Comparison of ENCODE assay signal across 28 cellular contexts in the genomic region with DNA sequence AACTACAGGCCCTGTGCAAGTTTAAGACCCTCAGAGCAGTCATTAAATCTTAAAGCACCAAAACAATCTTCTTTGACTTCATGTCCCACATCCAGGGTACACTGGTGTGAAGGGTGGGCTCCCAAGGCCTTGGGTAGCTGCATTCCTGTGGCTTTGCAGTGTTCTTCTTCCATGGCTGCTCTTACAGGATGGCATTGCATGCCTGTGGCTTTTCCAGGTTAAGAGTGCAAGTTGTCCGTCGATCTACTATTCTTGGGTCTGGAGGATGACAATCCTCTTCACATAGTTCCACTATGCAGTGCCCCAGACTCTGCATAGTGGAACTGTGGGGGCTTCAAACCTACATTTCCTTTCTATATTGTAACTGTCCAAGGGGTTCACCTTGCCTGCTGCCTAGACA.
"Had no signal": no experiment of that assay in that cellular context is flagged by ENCODE, and none has a peak within 500 bp of the region (broad histone marks: within the 10 kb centered on the region; RNA-seq: fewer than 3 reads in every experiment).

No MANE protein-coding gene starts in this region.

- H3K36me3 ChIP-seq: adrenal gland had no signal

- H3K27ac ChIP-seq: adrenal gland, body of pancreas had no signal

- H3K4me3 ChIP-seq: adrenal gland, body of pancreas, K562 had no signal

- H3K27me3 ChIP-seq: body of pancreas had no signal

- FAIRE-seq: bronchial epithelial cell, K562 had no signal

- H3K9me3 ChIP-seq: adrenal gland, body of pancreas had no signal

- DNase-seq: activated B cell treated with CpG ODN at 0.5 μM for 24 hours; activated CD4-positive, alpha-beta memory T cell treated with anti-CD3 and anti-CD28 coated beads, Interleukin-2, amount 10 ng/mL, durations not matched to agents 7 days and 5 days; activated CD4-positive, alpha-beta T cell treated with anti-CD3 and anti-CD28 coated beads for 1 hour; activated CD4-positive, alpha-beta T cell treated with anti-CD3 and anti-CD28 coated beads, Interleukin-2, amount 10 ng/mL, durations not matched to agents 7 days and 5 days; activated gamma-delta T cell treated with Interleukin-2 at 50 U/mL for 16 hours; activated naive CD4-positive, alpha-beta T cell treated with anti-CD3 and anti-CD28 coated beads, Interleukin-2, amount 50 U/mL, for 16 hours; activated naive CD8-positive, alpha-beta T cell treated with anti-CD3 and anti-CD28 coated beads, Interleukin-2, amount 10 ng/mL, durations not matched to agents 7 days and 5 days; activated T-cell treated with anti-CD3 and anti-CD28 coated beads, Interleukin-2, amount 50 U/mL, for 72 hours; adrenal gland; aorta; body of pancreas; central memory CD4-positive, alpha-beta T cell; Kasumi-1; NCI-H1092; NCI-H1417 treated with DMSO at 0.1 percent for 48 hours; NCI-H1694; NCI-H2029; NCI-H2107; NCI-H345; NCI-H510A; NCI-H526 treated with DMSO at 0.1 percent for 48 hours; NCI-H82; OCI-M1; SHP77 treated with DMSO at 0.1 percent for 48 hours; T-helper 17 cell; T-helper 9 cell had no signal

- H3K4me1 ChIP-seq: adrenal gland, body of pancreas had no signal
